In the genomic region with DNA sequence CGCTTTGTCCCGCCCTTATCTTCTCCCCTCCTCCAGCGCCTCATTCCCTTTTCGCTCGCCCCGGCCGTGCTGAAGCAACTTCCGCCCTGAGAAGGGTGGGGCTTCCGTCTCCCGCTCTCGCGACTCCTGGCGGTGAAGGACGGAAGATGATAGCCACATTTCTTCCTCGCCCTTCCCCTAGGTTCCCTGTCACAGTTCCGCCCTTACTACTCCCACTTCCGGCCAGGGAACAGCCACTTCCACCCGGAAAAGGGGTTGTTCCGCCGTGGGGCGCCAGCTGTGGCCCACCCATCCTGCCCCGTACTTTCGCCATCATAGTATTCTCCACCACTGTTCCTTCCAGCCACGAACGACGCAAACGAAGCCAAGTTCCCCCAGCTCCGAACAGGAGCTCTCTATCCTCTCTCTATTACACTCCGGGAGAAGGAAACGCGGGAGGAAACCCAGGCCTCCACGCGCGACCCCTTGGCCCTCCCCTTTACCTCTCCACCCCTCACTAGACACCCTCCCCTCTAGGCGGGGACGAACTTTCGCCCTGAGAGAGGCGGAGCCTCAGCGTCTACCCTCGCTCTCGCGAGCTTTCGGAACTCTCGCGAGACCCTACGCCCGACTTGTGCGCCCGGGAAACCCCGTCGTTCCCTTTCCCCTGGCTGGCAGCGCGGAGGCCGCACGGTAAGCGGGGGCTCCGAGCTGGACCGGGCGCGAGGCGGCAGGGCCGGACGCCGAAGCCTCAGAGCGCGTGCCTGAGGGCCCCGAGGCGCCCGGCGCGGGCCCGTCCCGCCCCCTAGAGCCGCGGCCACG, we compare ENCODE assay signal across 8 cellular contexts. TPM values are rescaled to one million over a fixed set of nuclear protein-coding genes. Genes with fewer than 3 reads are reported as not detected.
A peak's percentile ranks its signal among the peaks of the same experiment; 100 is the strongest.
DNase-seq lines count a peak whose midpoint lies in the region; ATAC-seq and TF ChIP-seq lines count a peak whose summit lies in the region.

A gene (plus strand): TSS at position 638 of the 801 bp plus-strand sequence. CDS start 520 bp downstream, outside the sequence.

- H3K27ac ChIP-seq in caudate nucleus (ENCODE audit: low read depth, low read length), result peak within 1 kb of the TSS; percentile 98

- H3K27ac Mint-ChIP-seq in activated B cell treated with CpG ODN at 0.5 μM for 24 hours, result peak within 1 kb of the TSS; percentile 97

- CTCF ChIA-PET in activated B cell treated with CpG ODN at 0.5 μM for 24 hours (lab: Charles Lee), result interaction anchor here (1.0 to 3.8 kb wide), 18 partner anchors 9 to 175 kb away, joined by 3 to 34 read pairs (median 5); a partner anchor contains a TSS

- no peaks in the 10 kb centered on the region for H3K27me3 Mint-ChIP-seq in activated B cell treated with CpG ODN at 0.5 μM for 24 hours

- H3K4me3 ChIP-seq in AG10803 (ENCODE audit: low read length), result peak within 1 kb of the TSS; percentile 98

- peak within 1 kb of the TSS; percentile 94 for H3K4me3 Mint-ChIP-seq in activated B cell treated with CpG ODN at 0.5 μM for 24 hours

- H3K4me1 Mint-ChIP-seq in activated B cell treated with CpG ODN at 0.5 μM for 24 hours, result peaks cover 44% of the 10 kb centered on the region

- H3K9me3 Mint-ChIP-seq in activated B cell treated with CpG ODN at 0.5 μM for 24 hours, result no peaks in the 10 kb centered on the region

- intact Hi-C loops in activated B cell treated with CpG ODN at 0.5 μM for 24 hours (cut with micrococcal nuclease), result loop anchor here (1.0 kb wide), 9 partner anchors 11 to 465 kb away; a partner anchor contains a TSS

- peak; percentile 81 for ATAC-seq in GM19023 (IDR thresholded peaks at IDR 0.05; ENCODE audit: unreplicated experiment)
- peak; percentile 79 for ATAC-seq in HG03280 (IDR thresholded peaks at IDR 0.05; ENCODE audit: unreplicated experiment)
- peak; percentile 85 for ATAC-seq in activated B cell treated with CpG ODN at 0.5 μM for 24 hours (ENCODE audit: low read depth)

- POLR2A ChIA-PET in activated B cell treated with CpG ODN at 0.5 μM for 24 hours (lab: Charles Lee), result interaction anchor here (0.6 to 4.1 kb wide), 24 partner anchors 13 to 1574 kb away, joined by 3 to 258 read pairs (median 7); a partner anchor contains a TSS

- peaks cover 46% of the 10 kb centered on the region for H3K36me3 Mint-ChIP-seq in activated B cell treated with CpG ODN at 0.5 μM for 24 hours (ENCODE audit: low read depth)

- DNase-seq in AG10803 (ENCODE audit: low read depth) (peak; percentile 98), NCI-H345 (lab: John Stamatoyannopoulos, UW) (peak; percentile 96), activated B cell treated with CpG ODN at 0.5 μM for 24 hours (peak; percentile 98), caudate nucleus (lab: John Stamatoyannopoulos, UW) (peak; percentile 85 to 99 (median 98)), iPS-NIHi7 (ENCODE audit: extremely low spot score) (peak; percentile 95), smooth muscle cell of the brain vasculature (ENCODE audit: low read depth, low spot score) (peak; percentile 96)

- TF ChIP-seq CTCF in AG10803 (conservative IDR thresholded peaks at IDR 0.05; ENCODE audit: low read length) (peak; percentile 61), activated B cell treated with CpG ODN at 0.5 μM for 24 hours (IDR thresholded peaks at IDR 0.05) (no peak)

RNA-seq across cellular contexts. Expression of the gene that starts here (rescaled TPM):
- 4,196 and 4,853 TPM in 2 replicates for total RNA-seq in activated B cell treated with CpG ODN at 0.5 μM for 24 hours

Comparison
In these comparisons a context has a peak if more than half of its experiments do, and no peak if none do; other contexts are left out.
1. Peak in every context shown above with its lines: DNase-seq, ATAC-seq, H3K4me3 ChIP-seq and H3K27ac ChIP-seq.